ENCODE assay signal across 1 cellular context in genomic region chr11:9858218-9858617, GRCh38.
TF ChIP-seq lines count a peak whose summit lies in the region.

No MANE protein-coding gene starts in this region.

TF ChIP-seq in GM23338, 12 proteins besides CTCF, POLR2A, EP300 and RAD21 (continued from another document):
- TF ChIP-seq ZNF462 (CRISPR knock-in tag; IDR thresholded peaks at IDR 0.05): no peak
